In genomic region chr5:59221769-59222168, GRCh38 we compare ENCODE assay signal across 15 cellular contexts.
"Had no signal": no experiment of that assay in that cellular context is flagged by ENCODE, and none has a peak within 500 bp of the region (broad histone marks: within the 10 kb centered on the region; RNA-seq: fewer than 3 reads in every experiment).

No MANE protein-coding gene starts in this region.

- H3K9me3 Mint-ChIP-seq: activated naive CD8-positive, alpha-beta T cell treated with anti-CD3 and anti-CD28 coated beads, Interleukin-2, amount 50 U/mL, for 24 hours had no signal

- H3K27ac ChIP-seq: pancreas, right atrium auricular region, thyroid gland, vagina had no signal

- H3K36me3 Mint-ChIP-seq: stimulated activated effector memory CD8-positive, alpha-beta T cell treated with anti-CD3 and anti-CD28 coated beads, Interleukin-12 subunit alpha, Interleukin-12 subunit beta, amount 100 ng/mL, for 72 hours had no signal

- H3K36me3 ChIP-seq: cardiac muscle cell, colonic mucosa, pancreas, right atrium auricular region, thyroid gland, vagina had no signal

- H3K4me1 ChIP-seq: vagina had no signal

- H3K4me3 Mint-ChIP-seq: activated CD4-positive, alpha-beta T cell treated with anti-CD3 and anti-CD28 coated beads for 36 hours; activated CD8-positive, alpha-beta T cell treated with anti-CD3 and anti-CD28 coated beads, Interleukin-2, amount 10 ng/mL, durations not matched to agents 7 days and 5 days; activated naive CD8-positive, alpha-beta T cell treated with anti-CD3 and anti-CD28 coated beads, Interleukin-2, amount 50 U/mL, for 24 hours; neural crest cell; stimulated activated effector memory CD8-positive, alpha-beta T cell treated with anti-CD3 and anti-CD28 coated beads, Interleukin-12 subunit alpha, Interleukin-12 subunit beta, amount 100 ng/mL, for 72 hours; T-helper 2 cell treated with Interferon-gamma antibody and Interleukin-4, amounts not matched to agents 5 μg/mL and 100 μg/mL, for 36 hours had no signal

- ATAC-seq: activated CD4-positive, alpha-beta T cell treated with anti-CD3 and anti-CD28 coated beads for 36 hours; activated CD8-positive, alpha-beta T cell treated with anti-CD3 and anti-CD28 coated beads, Interleukin-2, amount 10 ng/mL, durations not matched to agents 7 days and 5 days; activated naive CD8-positive, alpha-beta T cell treated with anti-CD3 and anti-CD28 coated beads, Interleukin-2, amount 50 U/mL, for 24 hours; pancreas; stimulated activated effector memory CD8-positive, alpha-beta T cell treated with anti-CD3 and anti-CD28 coated beads, Interleukin-12 subunit alpha, Interleukin-12 subunit beta, amount 100 ng/mL, for 72 hours had no signal

- H3K27me3 ChIP-seq: cardiac muscle cell, colonic mucosa, pancreas, right atrium auricular region, thyroid gland, vagina had no signal

- H3K4me1 Mint-ChIP-seq: activated naive CD8-positive, alpha-beta T cell treated with anti-CD3 and anti-CD28 coated beads, Interleukin-2, amount 50 U/mL, for 24 hours; stimulated activated effector memory CD8-positive, alpha-beta T cell treated with anti-CD3 and anti-CD28 coated beads, Interleukin-12 subunit alpha, Interleukin-12 subunit beta, amount 100 ng/mL, for 72 hours had no signal

- H3K4me3 ChIP-seq: cardiac muscle cell, colonic mucosa, pancreas, right atrium auricular region, thyroid gland, vagina had no signal

- H3K9me3 ChIP-seq: colonic mucosa, pancreas, thyroid gland, vagina had no signal

- H3K27ac Mint-ChIP-seq: activated CD4-positive, alpha-beta T cell treated with anti-CD3 and anti-CD28 coated beads for 36 hours; activated CD8-positive, alpha-beta T cell treated with anti-CD3 and anti-CD28 coated beads, Interleukin-2, amount 10 ng/mL, durations not matched to agents 7 days and 5 days; activated naive CD8-positive, alpha-beta T cell treated with anti-CD3 and anti-CD28 coated beads, Interleukin-2, amount 50 U/mL, for 24 hours; stimulated activated effector memory CD8-positive, alpha-beta T cell treated with anti-CD3 and anti-CD28 coated beads, Interleukin-12 subunit alpha, Interleukin-12 subunit beta, amount 100 ng/mL, for 72 hours; T-helper 2 cell treated with Interferon-gamma antibody and Interleukin-4, amounts not matched to agents 5 μg/mL and 100 μg/mL, for 36 hours had no signal

- DNase-seq: activated CD4-positive, alpha-beta T cell treated with anti-CD3 and anti-CD28 coated beads for 36 hours; activated CD8-positive, alpha-beta memory T cell treated with anti-CD3 and anti-CD28 coated beads, Interleukin-2, amount 50 U/mL, for 48 hours; activated CD8-positive, alpha-beta T cell treated with anti-CD3 and anti-CD28 coated beads, Interleukin-2, amount 10 ng/mL, durations not matched to agents 7 days and 5 days; activated naive CD4-positive, alpha-beta T cell; activated naive CD8-positive, alpha-beta T cell treated with anti-CD3 and anti-CD28 coated beads, Interleukin-2, amount 50 U/mL, for 24 hours; colonic mucosa; kidney; pancreas; thyroid gland had no signal
